24 cellular contexts compared by ENCODE assay signal in the genomic region with DNA sequence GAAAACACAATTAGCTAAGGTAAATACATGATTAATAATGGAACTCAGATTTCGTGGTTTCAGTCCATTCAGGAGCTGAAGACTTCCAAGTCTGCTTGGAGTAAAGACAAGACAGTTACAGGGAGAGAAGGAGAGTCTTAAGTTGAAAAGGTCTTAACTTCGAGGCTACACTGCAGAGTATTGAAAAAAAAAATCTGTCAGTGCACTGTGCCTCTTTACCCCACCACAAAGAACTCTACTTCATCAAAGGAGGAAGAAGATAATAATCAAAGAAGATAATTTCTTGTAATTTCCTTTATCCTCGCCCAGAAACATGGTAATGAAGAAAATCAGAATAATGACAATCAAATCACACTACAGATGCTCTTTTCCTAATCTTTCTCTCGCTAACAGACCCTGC.
DNase-seq lines count a peak whose midpoint lies in the region; ATAC-seq, FAIRE-seq and TF ChIP-seq lines count a peak whose summit lies in the region.
"Had no signal": no experiment of that assay in that cellular context is flagged by ENCODE, and none has a peak within 500 bp of the region (broad histone marks: within the 10 kb centered on the region; RNA-seq: fewer than 3 reads in every experiment).

No MANE protein-coding gene starts in this region.

- POLR2A ChIA-PET in A549 (lab: Yijun Ruan, JAX) (no interaction called here), PC-3 (lab: Charles Lee; ENCODE audit: unreplicated experiment) (no interaction called here)

- TF ChIP-seq POLR2A in A549 (IDR thresholded peaks at IDR 0.05; ENCODE audit: low read length) = no peak

- H3K9me3 Mint-ChIP-seq in astrocyte (ENCODE audit: unreplicated experiment) = no peaks in the 10 kb centered on the region
- H3K9me3 Mint-ChIP-seq: CD14-positive monocyte; CD8-positive, alpha-beta T cell; HFFc6 had no signal

- H4K20me1 ChIP-seq in astrocyte (ENCODE audit: insufficient read depth, low read length) (peaks cover 26% of the 10 kb centered on the region), PC-3 (ENCODE audit: low read length) (no peaks in the 10 kb centered on the region)

- peaks cover 10% of the 10 kb centered on the region for H3K4me1 Mint-ChIP-seq in astrocyte (ENCODE audit: low read depth, unreplicated experiment)
- H3K4me1 Mint-ChIP-seq: CD14-positive monocyte had no signal

- ATAC-seq in A549 = no peak
- ATAC-seq in PC-3 = no peak
- ATAC-seq: CD8-positive, alpha-beta T cell had no signal

- peaks cover 3% of the 10 kb centered on the region for H3K36me3 ChIP-seq in astrocyte (ENCODE audit: insufficient read depth, low read length)
- H3K36me3 ChIP-seq in PC-3 (ENCODE audit: low read depth, low read length) = no peaks in the 10 kb centered on the region
- H3K36me3 ChIP-seq: BE2C, HAP-1 had no signal

- H3K4me2 ChIP-seq in A549 (no peak overlapping the region), astrocyte (ENCODE audit: low read length) (no peak overlapping the region), PC-3 (ENCODE audit: low read length) (no peak overlapping the region)
- H3K4me2 ChIP-seq: BLaER1 treated with 17β-estradiol and CSF1 and Interleukin-3, amounts not matched to agents 10 nM and 100 nM had no signal

- WGBS in A549 (ENCODE audit: missing lambda C conversion rate) = 91% methylated on average over 4 of the region's 4 CpGs

- no peaks in the 10 kb centered on the region for H3K27me3 Mint-ChIP-seq in astrocyte (ENCODE audit: low read depth, unreplicated experiment)

- H3K4me1 ChIP-seq in A549 (no peaks in the 10 kb centered on the region), astrocyte (ENCODE audit: insufficient read depth, low read length) (no peaks in the 10 kb centered on the region), PC-3 (ENCODE audit: insufficient read depth, low read length) (no peaks in the 10 kb centered on the region)
- H3K4me1 ChIP-seq: BE2C, Caco-2, HAP-1 had no signal

- DNase-seq in A549 (ENCODE audit: low read depth in 1 of 2, low spot score in 1 of 2) (no peak), D721Med (ENCODE audit: insufficient read length, low spot score) (no peak), astrocyte (ENCODE audit: low read depth) (no peak), PC-3 (no peak), cortex of kidney (lab: John Stamatoyannopoulos, UW) (no peak), T1000 (lab: John Stamatoyannopoulos, UW) (no peak)
- DNase-seq in Jurkat, Clone E6-1 (ENCODE audit: low read depth, low spot score) = peak; percentile 17
- DNase-seq in activated CD4-positive, alpha-beta T cell treated with anti-CD3 and anti-CD28 coated beads for 48 hours = no peak
- DNase-seq: ACHN; AML-193; BE2C; Caco-2; CD8-positive, alpha-beta T cell; DMS 273 treated with DMSO at 0.1 percent for 48 hours; DMS79; GF-D8; GOT3; HFFc6 had no signal

- H3F3A ChIP-seq in PC-3 (ENCODE audit: low read length, unreplicated experiment) = no peaks in the 10 kb centered on the region

- H3K9ac ChIP-seq in astrocyte (ENCODE audit: low read length) = no peak overlapping the region
- H3K9ac ChIP-seq in PC-3 (ENCODE audit: low read length) = no peak overlapping the region
- H3K9ac ChIP-seq: BLaER1 treated with 17β-estradiol and CSF1 and Interleukin-3, amounts not matched to agents 10 nM and 100 nM had no signal

- CTCF ChIA-PET in A549 (lab: Yijun Ruan, JAX) = interaction anchor here (1.9 kb wide), 1 partner anchor 14 kb away, joined by 5 read pairs; no protein-coding TSS in a partner anchor
- CTCF ChIA-PET in PC-3 (lab: Charles Lee) = no interaction called here

- H3K9me3 ChIP-seq in A549 (no peaks in the 10 kb centered on the region), astrocyte (ENCODE audit: insufficient read depth, low read depth, low read length) (no peaks in the 10 kb centered on the region), PC-3 (ENCODE audit: low read length) (no peaks in the 10 kb centered on the region)
- H3K9me3 ChIP-seq: BE2C; BLaER1 treated with 17β-estradiol and CSF1 and Interleukin-3, amounts not matched to agents 10 nM and 100 nM; Caco-2; HAP-1 had no signal

- no peaks in the 10 kb centered on the region for H3K9me2 ChIP-seq in PC-3 (replicated peaks; ENCODE audit: low read length)

- FAIRE-seq in A549 (lab: Jason Lieb, UNC) = peak; percentile 39
- peak; percentile 11 for FAIRE-seq in D721Med (lab: Jason Lieb, UNC)
- FAIRE-seq in astrocyte (lab: Jason Lieb, UNC) = peak; percentile 66
- FAIRE-seq: A204.1, H54 had no signal

- H3K4me3 ChIP-seq in A549 = no peak overlapping the region
- no peak overlapping the region for H3K4me3 ChIP-seq in Jurkat, Clone E6-1 (ENCODE audit: low read length)
- H3K4me3 ChIP-seq in astrocyte (ENCODE audit: insufficient read depth, low read depth, low read length) = no peak overlapping the region
- H3K4me3 ChIP-seq in PC-3 (ENCODE audit: low read length) = no peak overlapping the region
- H3K4me3 ChIP-seq: BLaER1 treated with 17β-estradiol and CSF1 and Interleukin-3, amounts not matched to agents 10 nM and 100 nM; HAP-1 had no signal

- H3K36me3 Mint-ChIP-seq in astrocyte (ENCODE audit: low read depth, unreplicated experiment) = peaks cover 5% of the 10 kb centered on the region

- TF ChIP-seq CTCF in A549 (IDR thresholded peaks at IDR 0.05) = no peak
- no peak for TF ChIP-seq CTCF in D721Med (IDR thresholded peaks at IDR 0.05; ENCODE audit: insufficient read depth, missing control alignments)
- TF ChIP-seq CTCF in astrocyte (IDR thresholded peaks at IDR 0.05; ENCODE audit: insufficient read depth, low read depth, low read length) = no peak
- TF ChIP-seq CTCF in PC-3 (conservative IDR thresholded peaks at IDR 0.05; ENCODE audit: low read depth, low read length) = no peak

- BruUV-seq in PC-3 (replicated peaks; lab: Mats Ljungman, UMichigan) = no TSS peak

- H3K27ac ChIP-seq in A549 (no peak overlapping the region), astrocyte (ENCODE audit: low read depth, low read length) (no peak overlapping the region), PC-3 (ENCODE audit: low read length) (no peak overlapping the region)
- H3K27ac ChIP-seq: 22Rv1; BLaER1 treated with 17β-estradiol and CSF1 and Interleukin-3, amounts not matched to agents 10 nM and 100 nM had no signal

- no peak overlapping the region for H3K4me3 Mint-ChIP-seq in astrocyte (ENCODE audit: unreplicated experiment)
- H3K4me3 Mint-ChIP-seq: CD14-positive monocyte; CD8-positive, alpha-beta T cell; HFFc6 had no signal

- no peak overlapping the region for H2AFZ ChIP-seq in astrocyte (ENCODE audit: low read depth, low read length)
- H2AFZ ChIP-seq in PC-3 (ENCODE audit: low read length) = no peak overlapping the region

- intact Hi-C loops in PC-3 (cut with micrococcal nuclease) = no loop called here

- H3K27ac Mint-ChIP-seq in astrocyte (ENCODE audit: unreplicated experiment) = no peak overlapping the region
- H3K27ac Mint-ChIP-seq: HFFc6 had no signal

- H3K79me2 ChIP-seq in astrocyte (ENCODE audit: insufficient read depth, low read length) = peaks cover 52% of the 10 kb centered on the region
- H3K79me2 ChIP-seq in PC-3 (ENCODE audit: low read length) = no peaks in the 10 kb centered on the region

- H3K27me3 ChIP-seq in astrocyte (ENCODE audit: insufficient read depth, low read length) (no peaks in the 10 kb centered on the region), PC-3 (ENCODE audit: low read length) (no peaks in the 10 kb centered on the region)
- H3K27me3 ChIP-seq: BE2C; BLaER1 treated with 17β-estradiol and CSF1 and Interleukin-3, amounts not matched to agents 10 nM and 100 nM had no signal

- TF ChIP-seq RAD21 in A549 (conservative IDR thresholded peaks at IDR 0.05 in 1 of 2, IDR thresholded peaks at IDR 0.05 in 1 of 2) = no peak

- no peak for TF ChIP-seq EP300 in A549 (IDR thresholded peaks at IDR 0.05)

TF ChIP-seq in A549, 52 proteins besides CTCF, POLR2A, EP300 and RAD21:
- no peak for TF ChIP-seq SMC3 (IDR thresholded peaks at IDR 0.05)
